11 cellular contexts compared by ENCODE assay signal in genomic region chr15:45112592-45113379, GRCh38. TPM values are rescaled to one million over a fixed set of nuclear protein-coding genes. Genes with fewer than 3 reads are reported as not detected.
A peak's percentile ranks its signal among the peaks of the same experiment; 100 is the strongest.
DNase-seq lines count a peak whose midpoint lies in the region; ATAC-seq and TF ChIP-seq lines count a peak whose summit lies in the region.
"Had no signal": no experiment of that assay in that cellular context is flagged by ENCODE, and none has a peak within 500 bp of the region (broad histone marks: within the 10 kb centered on the region; RNA-seq: fewer than 3 reads in every experiment).

No MANE protein-coding gene starts in this region.

- no peaks in the 10 kb centered on the region for H3K36me3 Mint-ChIP-seq in activated naive CD8-positive, alpha-beta T cell treated with anti-CD3 and anti-CD28 coated beads for 36 hours

- peak; percentile 53 for DNase-seq in cardiac septum (ENCODE audit: low spot score)
- no peak for DNase-seq in Right ventricle myocardium inferior (ENCODE audit: missing footprints)
- DNase-seq in activated naive CD8-positive, alpha-beta T cell treated with anti-CD3 and anti-CD28 coated beads for 36 hours = no peak
- DNase-seq in left lung = peak; percentile 30 to 77
- no peak for DNase-seq in vagina (ENCODE audit: extremely low spot score in 2 of 2)
- no peak for DNase-seq in stimulated activated CD4-positive, alpha-beta T cell treated with anti-CD3 and anti-CD28 coated beads, Interleukin-4, amount 100 ng/mL, for 4 hours
- DNase-seq in HEK293T (ENCODE audit: extremely low spot score) = no peak
- no peak for DNase-seq in Peyer's patch
- DNase-seq: DND-41 had no signal

- H3K4me1 Mint-ChIP-seq in activated naive CD8-positive, alpha-beta T cell treated with anti-CD3 and anti-CD28 coated beads for 36 hours = peaks cover 34% of the 10 kb centered on the region

- H3K36me3 ChIP-seq in left lung = no peaks in the 10 kb centered on the region
- H3K36me3 ChIP-seq in vagina = no peaks in the 10 kb centered on the region
- no peaks in the 10 kb centered on the region for H3K36me3 ChIP-seq in Peyer's patch

- H3K27ac ChIP-seq in left lung = no peak overlapping the region
- H3K27ac ChIP-seq in vagina = no peak overlapping the region
- no peak overlapping the region for H3K27ac ChIP-seq in Peyer's patch
- H3K27ac ChIP-seq: HL-60 had no signal

- CTCF ChIA-PET in HEK293T (lab: Yijun Ruan, JAX) = no interaction called here

- no peak overlapping the region for H3K4me3 ChIP-seq in left lung
- peak overlapping the region; percentile 10 to 23 for H3K4me3 ChIP-seq in vagina
- H3K4me3 ChIP-seq in Peyer's patch = peak overlapping the region in 2 of 4 donors; percentile 10 to 25

- H3K9me3 Mint-ChIP-seq in activated naive CD8-positive, alpha-beta T cell treated with anti-CD3 and anti-CD28 coated beads for 36 hours = no peaks in the 10 kb centered on the region

- intact Hi-C loops in cardiac septum (cut with DNase I) = no loop called here
- intact Hi-C loops in Right ventricle myocardium inferior (cut with DNase I) = loop anchor here (10.0 kb wide), 1 partner anchor 138 kb away; no protein-coding TSS in a partner anchor
- intact Hi-C loops in left lung (cut with DNase I) = no loop called here
- intact Hi-C loops in vagina (cut with DNase I) = no loop called here

- no peaks in the 10 kb centered on the region for H3K9me3 ChIP-seq in left lung
- H3K9me3 ChIP-seq in vagina = no peaks in the 10 kb centered on the region
- H3K9me3 ChIP-seq in Peyer's patch = no peaks in the 10 kb centered on the region

- POLR2A ChIA-PET in HEK293T (lab: Yijun Ruan, JAX) = no interaction called here

- H3K27me3 ChIP-seq in left lung = peaks cover 73 to 99% of the 10 kb centered on the region in 2 donors
- H3K27me3 ChIP-seq in vagina = peaks cover 12% of the 10 kb centered on the region
- peaks cover 0 to 48% of the 10 kb centered on the region in 2 donors for H3K27me3 ChIP-seq in Peyer's patch

- peak overlapping the region; percentile 30 for H3K4me3 Mint-ChIP-seq in activated naive CD8-positive, alpha-beta T cell treated with anti-CD3 and anti-CD28 coated beads for 36 hours

- H3K27me3 Mint-ChIP-seq in activated naive CD8-positive, alpha-beta T cell treated with anti-CD3 and anti-CD28 coated beads for 36 hours = peaks cover 85% of the 10 kb centered on the region

- no peak for ATAC-seq in Right ventricle myocardium inferior
- ATAC-seq in left lung = no peak

- no peak overlapping the region for H3K27ac Mint-ChIP-seq in activated naive CD8-positive, alpha-beta T cell treated with anti-CD3 and anti-CD28 coated beads for 36 hours

- TF ChIP-seq CTCF in left lung (IDR thresholded peaks at IDR 0.05) (no peak), vagina (IDR thresholded peaks at IDR 0.05) (no peak), Peyer's patch (IDR thresholded peaks at IDR 0.05) (no peak)

- TF ChIP-seq POLR2A in vagina (IDR thresholded peaks at IDR 0.05) = no peak
- no peak for TF ChIP-seq POLR2A in Peyer's patch (IDR thresholded peaks at IDR 0.05)

- peaks cover 9 to 31% of the 10 kb centered on the region in 2 donors for H3K4me1 ChIP-seq in left lung
- peaks cover 44% of the 10 kb centered on the region for H3K4me1 ChIP-seq in vagina
- H3K4me1 ChIP-seq in Peyer's patch = peaks cover 0 to 39% (median 24%) of the 10 kb centered on the region in 4 donors

TF ChIP-seq in HEK293T, 16 proteins besides CTCF, POLR2A, EP300 and RAD21:
- no peak for TF ChIP-seq L3MBTL2 (conservative IDR thresholded peaks at IDR 0.05)
- TF ChIP-seq SP1 (IDR thresholded peaks at IDR 0.05) = no peak
- TF ChIP-seq TARDBP (IDR thresholded peaks at IDR 0.05) = no peak
- TF ChIP-seq LEF1 (IDR thresholded peaks at IDR 0.05; ENCODE audit: borderline replicate concordance) = no peak
- TF ChIP-seq CTBP1 (IDR thresholded peaks at IDR 0.05; ENCODE audit: borderline replicate concordance) = no peak
- no peak for TF ChIP-seq ZNF384 (IDR thresholded peaks at IDR 0.05)
- no peak for TF ChIP-seq SUZ12 (IDR thresholded peaks at IDR 0.05)
- no peak for TF ChIP-seq FOXK2 (IDR thresholded peaks at IDR 0.05)
- TF ChIP-seq FOXA1 (IDR thresholded peaks at IDR 0.05) = no peak
- no peak for TF ChIP-seq ELF4 (IDR thresholded peaks at IDR 0.05)
- TF ChIP-seq PKNOX1 (IDR thresholded peaks at IDR 0.05) = no peak
- TF ChIP-seq NFRKB (IDR thresholded peaks at IDR 0.05) = no peak
- TF ChIP-seq FOXM1 (IDR thresholded peaks at IDR 0.05; ENCODE audit: borderline replicate concordance) = no peak
- TF ChIP-seq BHLHE40 (IDR thresholded peaks at IDR 0.05; ENCODE audit: borderline replicate concordance) = no peak
TF ChIP-seq in HEK293T: peak in this region for 0.

RNA-seq across cellular contexts. Expression of gene DUOX2, which starts 1.2 kb away (rescaled TPM):
- 0.19 TPM for total RNA-seq in cardiac septum
- 0.08 TPM for total RNA-seq in Right ventricle myocardium inferior
- not detected for total RNA-seq in activated naive CD8-positive, alpha-beta T cell treated with anti-CD3 and anti-CD28 coated beads for 36 hours
- total RNA-seq in left lung = 1 to 10 TPM; 2.0 to 2.7 TPM
- 20.6 TPM for total RNA-seq in vagina
- 1 to 10 TPM in 2 of 4 donors, under 1 TPM in 2; 0.19 to 3.3 (median 1.6) TPM for total RNA-seq in Peyer's patch

RNA-seq across cellular contexts. Expression of gene DUOXA2, which starts 1.3 kb away (rescaled TPM):
- not detected for total RNA-seq in cardiac septum
- not detected for total RNA-seq in Right ventricle myocardium inferior
- not detected for total RNA-seq in activated naive CD8-positive, alpha-beta T cell treated with anti-CD3 and anti-CD28 coated beads for 36 hours
- total RNA-seq in left lung = not detected
- 1.5 TPM for total RNA-seq in vagina
- total RNA-seq in Peyer's patch = under 1 TPM in 1 of 4 donors, not detected in 3; 0.67 TPM
- total RNA-seq: renal cortical epithelial cell had no signal

RNA-seq across cellular contexts. Expression of gene DUOXA1, which starts 16.9 kb away (rescaled TPM):
- total RNA-seq in cardiac septum (0.73 TPM), Right ventricle myocardium inferior (0.68 TPM), left lung (100 to 1,000 TPM in 1 of 2 donors, 10 to 100 TPM in 1; 96.7 to 135 TPM), vagina (66.5 TPM), Peyer's patch (1 to 10 TPM in 1 of 4 donors, not detected in 3; 1.2 TPM)
- not detected for total RNA-seq in activated naive CD8-positive, alpha-beta T cell treated with anti-CD3 and anti-CD28 coated beads for 36 hours
- total RNA-seq: renal cortical epithelial cell had no signal

RNA-seq across cellular contexts. Expression of gene DUOX1, which starts 17.0 kb away (rescaled TPM):
- total RNA-seq in cardiac septum = 0.59 TPM
- total RNA-seq in Right ventricle myocardium inferior = 1.0 TPM
- total RNA-seq in activated naive CD8-positive, alpha-beta T cell treated with anti-CD3 and anti-CD28 coated beads for 36 hours = under 1 TPM; 0.14 to 0.22 TPM
- total RNA-seq in left lung = 100 to 1,000 TPM; 198 to 265 TPM
- 98.7 TPM for total RNA-seq in vagina
- under 1 TPM in 2 of 4 donors, not detected in 2; 0.35 to 0.54 TPM for total RNA-seq in Peyer's patch

Comparison
In these comparisons a context has a peak if more than half of its experiments do, and no peak if none do; other contexts are left out.
1. DNase-seq: peak in cardiac septum (single experiment) and left lung (2 of 2); none in Right ventricle myocardium inferior (single experiment), activated naive CD8-positive, alpha-beta T cell treated with anti-CD3 and anti-CD28 coated beads for 36 hours (single experiment), vagina (0 of 2), stimulated activated CD4-positive, alpha-beta T cell treated with anti-CD3 and anti-CD28 coated beads, Interleukin-4, amount 100 ng/mL, for 4 hours (0 of 2), HEK293T (single experiment) and Peyer's patch (0 of 3).
2. H3K4me3 ChIP-seq: peak in vagina (2 of 2); none in left lung (0 of 2).
3. RNA of gene DUOXA1, which starts 16.9 kb away (total RNA-seq): 96.7 to 135 TPM in left lung and 66.5 TPM in vagina (single experiment); 1.2 TPM in Peyer's patch, 0.73 TPM in cardiac septum (single experiment), 0.68 TPM in Right ventricle myocardium inferior (single experiment) and not detected in activated naive CD8-positive, alpha-beta T cell treated with anti-CD3 and anti-CD28 coated beads for 36 hours; every median in the first group is over 10 times any median in the second.